ENCODE assay signal across 8 cellular contexts in the genomic region with DNA sequence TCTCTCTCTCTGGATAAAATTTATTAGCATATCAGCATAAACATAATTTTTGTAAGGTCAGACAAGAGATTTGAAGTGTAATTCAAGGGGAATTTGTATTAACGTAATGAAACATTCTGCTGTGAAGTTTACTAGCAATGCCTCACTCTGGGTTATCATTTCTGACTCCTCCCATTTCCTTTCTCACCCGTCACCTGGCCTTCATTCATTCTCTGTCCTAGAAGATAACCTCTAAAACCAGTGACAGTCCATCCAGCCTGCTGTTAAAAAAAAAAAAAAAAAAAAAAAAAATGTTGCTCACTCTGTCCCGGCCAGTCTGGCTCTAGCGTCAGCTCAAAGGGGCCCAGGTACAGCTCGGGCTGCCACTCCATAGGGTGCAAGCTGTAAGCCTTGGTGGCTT. TPM values are rescaled to one million over a fixed set of nuclear protein-coding genes. Genes with fewer than 3 reads are reported as not detected.
DNase-seq lines count a peak whose midpoint lies in the region; ATAC-seq and TF ChIP-seq lines count a peak whose summit lies in the region.

No MANE protein-coding gene starts in this region.

- DNase-seq in GM12865 (ENCODE audit: low read depth), result peak; percentile 66
- peak; percentile 21 for DNase-seq in NAMALWA (ENCODE audit: low spot score)
- DNase-seq in erythroblast (lab: John Stamatoyannopoulos, UW), result peak; percentile 3 to 33
- DNase-seq in NCI-H2029 treated with DMSO at 0.1 percent for 48 hours (lab: John Stamatoyannopoulos, UW), result no peak
- DNase-seq in gastrocnemius medialis, result no peak
- no peak for DNase-seq in C1 segment of cervical spinal cord (lab: John Stamatoyannopoulos, UW)
- DNase-seq in progenitor cell of endocrine pancreas (ENCODE audit: low spot score, unreplicated experiment), result no peak

- ATAC-seq in GM21528 (IDR thresholded peaks at IDR 0.05; ENCODE audit: low FRiP score, unreplicated experiment), result peak; percentile 70
- ATAC-seq in gastrocnemius medialis, result no peak

- intact Hi-C loops in gastrocnemius medialis (cut with DNase I; ENCODE audit: low total_unique reads), result no loop called here

- no peaks in the 10 kb centered on the region for H3K27me3 Mint-ChIP-seq in progenitor cell of endocrine pancreas

- H3K9me3 ChIP-seq in gastrocnemius medialis, result no peaks in the 10 kb centered on the region

- H3K4me1 Mint-ChIP-seq in progenitor cell of endocrine pancreas (ENCODE audit: low read depth), result peaks cover 11% of the 10 kb centered on the region

- H3K36me3 ChIP-seq in gastrocnemius medialis, result no peaks in the 10 kb centered on the region

- TF ChIP-seq CTCF in GM12865 (IDR thresholded peaks at IDR 0.05; ENCODE audit: insufficient read depth, low read depth, low read length, missing control alignments), result no peak
- no peak for TF ChIP-seq CTCF in gastrocnemius medialis (IDR thresholded peaks at IDR 0.05 in 4 of 5, conservative IDR thresholded peaks at IDR 0.05 in 1 of 5)
- TF ChIP-seq CTCF in progenitor cell of endocrine pancreas (IDR thresholded peaks at IDR 0.05; ENCODE audit: unreplicated experiment), result no peak

- H3K9me3 Mint-ChIP-seq in progenitor cell of endocrine pancreas (ENCODE audit: low read depth), result no peaks in the 10 kb centered on the region

- no peak for TF ChIP-seq POLR2A in erythroblast (IDR thresholded peaks at IDR 0.05; ENCODE audit: low read length)
- no peak for TF ChIP-seq POLR2A in gastrocnemius medialis (IDR thresholded peaks at IDR 0.05)

- in situ Hi-C loops in gastrocnemius medialis (cut with MboI; ENCODE audit: low sequenced_read_pairs in 4 of 4), result no loop called here

- H3K36me3 Mint-ChIP-seq in progenitor cell of endocrine pancreas (ENCODE audit: insufficient read depth), result peaks cover 20% of the 10 kb centered on the region

- H3K4me3 Mint-ChIP-seq in progenitor cell of endocrine pancreas (ENCODE audit: low read depth), result no peak overlapping the region

- H3K4me1 ChIP-seq in gastrocnemius medialis, result peaks cover 8% of the 10 kb centered on the region in 2 donors

- H3K4me3 ChIP-seq in GM12865 (ENCODE audit: low read depth, low read length), result peak overlapping the region; percentile 13
- no peak overlapping the region for H3K4me3 ChIP-seq in gastrocnemius medialis

- H3K27ac Mint-ChIP-seq in progenitor cell of endocrine pancreas, result no peak overlapping the region

- H3K27ac ChIP-seq in gastrocnemius medialis, result no peak overlapping the region

- H3K27me3 ChIP-seq in gastrocnemius medialis, result no peaks in the 10 kb centered on the region

RNA-seq across cellular contexts. Expression of gene GRAMD2B, which starts 27.2 kb away (rescaled TPM):
- total RNA-seq in gastrocnemius medialis (10 to 100 TPM in 1 of 4 donors, 1 to 10 TPM in 3; 4.6 to 10.4 (median 8.9) TPM), progenitor cell of endocrine pancreas (21.6 and 32.1 TPM in 2 replicates)

Comparison
In these comparisons a context has a peak if more than half of its experiments do, and no peak if none do; other contexts are left out.
1. DNase-seq: peak in GM12865 (single experiment), NAMALWA (single experiment) and erythroblast (2 of 2); none in NCI-H2029 treated with DMSO at 0.1 percent for 48 hours (single experiment), gastrocnemius medialis (0 of 2), C1 segment of cervical spinal cord (0 of 14) and progenitor cell of endocrine pancreas (single experiment).